In genomic region chr17:83078378-83079339, GRCh38 we compare ENCODE assay signal across 8 cellular contexts.
DNase-seq lines count a peak whose midpoint lies in the region; ATAC-seq lines count a peak whose summit lies in the region.

No MANE protein-coding gene starts in this region.

- ATAC-seq in stimulated activated naive CD8-positive, alpha-beta T cell treated with anti-CD3 and anti-CD28 coated beads, Interleukin-15, Interleukin-2, amounts not matched to agents 100 U/mL and 50 U/mL, for 24 hours, result no peak
- no peak for ATAC-seq in GM18870 (IDR thresholded peaks at IDR 0.05; ENCODE audit: unreplicated experiment)
- ATAC-seq in HG03039 (IDR thresholded peaks at IDR 0.05; ENCODE audit: unreplicated experiment), result no peak

- peaks cover 7% of the 10 kb centered on the region for H3K27me3 Mint-ChIP-seq in activated naive CD4-positive, alpha-beta T cell treated with anti-CD3 and anti-CD28 coated beads, Interleukin-2, amount 50 U/mL, for 24 hours

- no peaks in the 10 kb centered on the region for H3K9me3 ChIP-seq in iPS-18c (ENCODE audit: control insufficient read depth, insufficient read depth, low read length)

- peak overlapping the region; percentile 60 for H3K4me3 Mint-ChIP-seq in activated naive CD4-positive, alpha-beta T cell treated with anti-CD3 and anti-CD28 coated beads, Interleukin-2, amount 50 U/mL, for 24 hours

- H3K36me3 Mint-ChIP-seq in activated naive CD4-positive, alpha-beta T cell treated with anti-CD3 and anti-CD28 coated beads, Interleukin-2, amount 50 U/mL, for 24 hours, result no peaks in the 10 kb centered on the region

- H3K9me3 Mint-ChIP-seq in activated naive CD4-positive, alpha-beta T cell treated with anti-CD3 and anti-CD28 coated beads, Interleukin-2, amount 50 U/mL, for 24 hours, result no peaks in the 10 kb centered on the region

- H3K4me1 Mint-ChIP-seq in activated naive CD4-positive, alpha-beta T cell treated with anti-CD3 and anti-CD28 coated beads, Interleukin-2, amount 50 U/mL, for 24 hours, result peaks cover 18% of the 10 kb centered on the region

- no peak overlapping the region for H3K27ac Mint-ChIP-seq in activated naive CD4-positive, alpha-beta T cell treated with anti-CD3 and anti-CD28 coated beads, Interleukin-2, amount 50 U/mL, for 24 hours

- peak overlapping the region; percentile 71 for H3K4me3 ChIP-seq in iPS-18c (ENCODE audit: insufficient read depth, low read depth, low read length)

- DNase-seq in stimulated activated CD4-positive, alpha-beta T cell treated with anti-CD3 and anti-CD28 coated beads, Interleukin-15, amount 100 ng/mL, for 24 hours, result peak; percentile 36
- no peak for DNase-seq in stimulated activated CD4-positive, alpha-beta T cell treated with anti-CD3 and anti-CD28 coated beads, Interleukin-2, amount 100 ng/mL, for 48 hours
- DNase-seq in stimulated activated naive CD8-positive, alpha-beta T cell treated with anti-CD3 and anti-CD28 coated beads, Interleukin-15, Interleukin-2, amounts not matched to agents 100 U/mL and 50 U/mL, for 24 hours, result peak; percentile 33
- DNase-seq in NCI-H2196 treated with DMSO at 0.1 percent for 48 hours (lab: John Stamatoyannopoulos, UW; ENCODE audit: unreplicated experiment), result no peak

Comparison
In these comparisons a context has a peak if more than half of its experiments do, and no peak if none do; other contexts are left out.
1. DNase-seq: peak in stimulated activated CD4-positive, alpha-beta T cell treated with anti-CD3 and anti-CD28 coated beads, Interleukin-15, amount 100 ng/mL, for 24 hours (single experiment) and stimulated activated naive CD8-positive, alpha-beta T cell treated with anti-CD3 and anti-CD28 coated beads, Interleukin-15, Interleukin-2, amounts not matched to agents 100 U/mL and 50 U/mL, for 24 hours (single experiment); none in stimulated activated CD4-positive, alpha-beta T cell treated with anti-CD3 and anti-CD28 coated beads, Interleukin-2, amount 100 ng/mL, for 48 hours (0 of 2) and NCI-H2196 treated with DMSO at 0.1 percent for 48 hours (single experiment).